ENCODE assay signal across 13 cellular contexts in the genomic region with DNA sequence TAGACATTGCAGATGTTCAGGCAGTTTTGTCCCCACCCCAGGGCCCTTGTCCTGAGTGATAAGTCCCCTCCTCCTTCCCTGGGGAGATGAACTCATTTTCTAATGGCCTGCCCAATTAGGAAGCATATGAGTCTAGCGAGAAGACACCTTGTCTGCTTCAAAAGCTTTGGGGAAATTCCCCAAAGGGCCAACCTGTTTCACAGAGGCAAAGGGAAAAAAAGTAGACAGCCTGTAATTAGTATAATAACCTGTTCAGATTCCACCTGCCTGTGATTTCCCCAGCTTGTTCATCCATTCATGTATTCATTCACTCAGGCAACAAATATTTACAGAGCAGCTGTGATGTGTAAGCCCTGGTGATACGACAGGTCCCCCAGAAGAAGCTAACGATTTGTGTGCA.
DNase-seq lines count a peak whose midpoint lies in the region; ATAC-seq and TF ChIP-seq lines count a peak whose summit lies in the region.
"Had no signal": no experiment of that assay in that cellular context is flagged by ENCODE, and none has a peak within 500 bp of the region (broad histone marks: within the 10 kb centered on the region; RNA-seq: fewer than 3 reads in every experiment).

No MANE protein-coding gene starts in this region.

- no peaks in the 10 kb centered on the region for H3K36me3 ChIP-seq in vagina

- no peak for TF ChIP-seq POLR2A in vagina (IDR thresholded peaks at IDR 0.05)

- ATAC-seq in GM18511 (IDR thresholded peaks at IDR 0.05; ENCODE audit: unreplicated experiment) (peak; percentile 54), GM21786 (IDR thresholded peaks at IDR 0.05; ENCODE audit: unreplicated experiment) (peak; percentile 66)
- ATAC-seq: stimulated activated effector memory CD8-positive, alpha-beta T cell treated with anti-CD3 and anti-CD28 coated beads, Interleukin-12 subunit alpha, Interleukin-12 subunit beta, amount 100 ng/mL, for 72 hours had no signal

- DNase-seq in NCI-H1092 treated with DMSO at 0.1 percent for 48 hours (lab: John Stamatoyannopoulos, UW) (peak; percentile 57), kidney tubule cell (ENCODE audit: low spot score) (peak; percentile 34), NAMALWA (ENCODE audit: low spot score) (no peak), vagina (ENCODE audit: extremely low spot score in 2 of 2) (no peak), SW 1271 (lab: John Stamatoyannopoulos, UW) (no peak)
- DNase-seq in stimulated activated CD4-positive, alpha-beta T cell treated with anti-CD3 and anti-CD28 coated beads, Interleukin-4, amount 100 ng/mL, for 24 hours, result no peak
- DNase-seq: amniotic stem cell had no signal

- H3K4me3 ChIP-seq in vagina, result no peak overlapping the region
- H3K4me3 ChIP-seq: SK-N-MC, skin epidermis had no signal

- no peaks in the 10 kb centered on the region for H3K27me3 ChIP-seq in vagina

- H3K27ac ChIP-seq in vagina, result no peak overlapping the region
- H3K27ac ChIP-seq: SK-N-MC, skin epidermis had no signal

- intact Hi-C loops in vagina (cut with DNase I), result no loop called here

- no peaks in the 10 kb centered on the region for H3K9me3 ChIP-seq in vagina
- H3K9me3 ChIP-seq: Caco-2 had no signal

- no peaks in the 10 kb centered on the region for H3K4me1 ChIP-seq in vagina

- TF ChIP-seq CTCF in vagina (IDR thresholded peaks at IDR 0.05), result no peak

Comparison
In these comparisons a context has a peak if more than half of its experiments do, and no peak if none do; other contexts are left out.
1. DNase-seq: peak in NCI-H1092 treated with DMSO at 0.1 percent for 48 hours (single experiment) and kidney tubule cell (single experiment); none in NAMALWA (single experiment), vagina (0 of 2), SW 1271 (0 of 2) and stimulated activated CD4-positive, alpha-beta T cell treated with anti-CD3 and anti-CD28 coated beads, Interleukin-4, amount 100 ng/mL, for 24 hours (single experiment).